In the genomic region with DNA sequence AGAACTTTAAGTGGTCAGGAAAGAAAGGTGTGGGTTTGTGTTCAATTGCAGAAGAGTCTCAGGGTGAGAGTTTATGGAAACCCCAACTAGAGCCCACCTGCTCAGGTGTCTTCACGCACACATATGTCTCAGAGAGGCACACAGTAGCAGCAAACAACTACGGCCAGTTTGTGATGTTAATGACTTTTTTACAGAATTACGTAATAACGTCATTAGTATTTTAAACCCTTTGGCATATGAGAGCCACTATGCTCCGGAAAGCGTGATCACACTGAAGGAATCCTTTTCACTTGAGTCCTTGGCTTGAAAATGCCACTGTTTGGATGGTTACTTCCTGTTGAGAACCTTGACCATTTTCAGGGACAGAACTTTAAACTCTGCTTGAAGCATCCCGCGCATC, we compare ENCODE assay signal across 23 cellular contexts.
"Had no signal": no experiment of that assay in that cellular context is flagged by ENCODE, and none has a peak within 500 bp of the region (broad histone marks: within the 10 kb centered on the region; RNA-seq: fewer than 3 reads in every experiment).

No MANE protein-coding gene starts in this region.

- H3K36me3 ChIP-seq: esophagus muscularis mucosa, gastroesophageal sphincter, heart right ventricle, left lung, lower lobe of right lung had no signal

- DNase-seq: dermis blood vessel endothelial cell; dorsolateral prefrontal cortex; effector CD4-positive, alpha-beta T cell; effector memory CD4-positive, alpha-beta T cell; foreskin keratinocyte; glutamatergic neuron; head of caudate nucleus; heart right ventricle; hippocampal formation; left lung; left ventricle myocardium superior; lower lobe of right lung; mesenchymal stem cell; mucosa of descending colon had no signal

- FAIRE-seq: colon, endothelial cell of umbilical vein, frontal cortex, islet of Langerhans, keratinocyte had no signal

- ATAC-seq: foreskin keratinocyte, gastroesophageal sphincter, heart right ventricle, left cardiac atrium, left lung, left ventricle myocardium superior, lower lobe of right lung, mucosa of descending colon had no signal

- H3K27me3 ChIP-seq: foreskin keratinocyte had no signal

- H3K4me1 ChIP-seq: esophagus muscularis mucosa, foreskin keratinocyte, gastroesophageal sphincter, heart right ventricle, left lung, lower lobe of right lung had no signal

- H3K9me3 ChIP-seq: esophagus muscularis mucosa, gastroesophageal sphincter had no signal

- H3K27ac ChIP-seq: coronary artery, dorsolateral prefrontal cortex, esophagus muscularis mucosa, foreskin keratinocyte, gastroesophageal sphincter, heart right ventricle, left lung, lower lobe of right lung had no signal

- H3K4me3 ChIP-seq: coronary artery, dorsolateral prefrontal cortex, esophagus muscularis mucosa, gastroesophageal sphincter, heart right ventricle, left lung, lower lobe of right lung, mucosa of descending colon had no signal
